In genomic region chr2:23420091-23420839, GRCh38 we compare ENCODE assay signal across 1 cellular context.
TF ChIP-seq lines count a peak whose summit lies in the region.

No MANE protein-coding gene starts in this region.

TF ChIP-seq in WTC11, 78 proteins besides CTCF, POLR2A, EP300 and RAD21 (continued from another document):
- no peak for TF ChIP-seq ATF6 (CRISPR knock-in tag; IDR thresholded peaks at IDR 0.05)
- TF ChIP-seq, protein P1, sequence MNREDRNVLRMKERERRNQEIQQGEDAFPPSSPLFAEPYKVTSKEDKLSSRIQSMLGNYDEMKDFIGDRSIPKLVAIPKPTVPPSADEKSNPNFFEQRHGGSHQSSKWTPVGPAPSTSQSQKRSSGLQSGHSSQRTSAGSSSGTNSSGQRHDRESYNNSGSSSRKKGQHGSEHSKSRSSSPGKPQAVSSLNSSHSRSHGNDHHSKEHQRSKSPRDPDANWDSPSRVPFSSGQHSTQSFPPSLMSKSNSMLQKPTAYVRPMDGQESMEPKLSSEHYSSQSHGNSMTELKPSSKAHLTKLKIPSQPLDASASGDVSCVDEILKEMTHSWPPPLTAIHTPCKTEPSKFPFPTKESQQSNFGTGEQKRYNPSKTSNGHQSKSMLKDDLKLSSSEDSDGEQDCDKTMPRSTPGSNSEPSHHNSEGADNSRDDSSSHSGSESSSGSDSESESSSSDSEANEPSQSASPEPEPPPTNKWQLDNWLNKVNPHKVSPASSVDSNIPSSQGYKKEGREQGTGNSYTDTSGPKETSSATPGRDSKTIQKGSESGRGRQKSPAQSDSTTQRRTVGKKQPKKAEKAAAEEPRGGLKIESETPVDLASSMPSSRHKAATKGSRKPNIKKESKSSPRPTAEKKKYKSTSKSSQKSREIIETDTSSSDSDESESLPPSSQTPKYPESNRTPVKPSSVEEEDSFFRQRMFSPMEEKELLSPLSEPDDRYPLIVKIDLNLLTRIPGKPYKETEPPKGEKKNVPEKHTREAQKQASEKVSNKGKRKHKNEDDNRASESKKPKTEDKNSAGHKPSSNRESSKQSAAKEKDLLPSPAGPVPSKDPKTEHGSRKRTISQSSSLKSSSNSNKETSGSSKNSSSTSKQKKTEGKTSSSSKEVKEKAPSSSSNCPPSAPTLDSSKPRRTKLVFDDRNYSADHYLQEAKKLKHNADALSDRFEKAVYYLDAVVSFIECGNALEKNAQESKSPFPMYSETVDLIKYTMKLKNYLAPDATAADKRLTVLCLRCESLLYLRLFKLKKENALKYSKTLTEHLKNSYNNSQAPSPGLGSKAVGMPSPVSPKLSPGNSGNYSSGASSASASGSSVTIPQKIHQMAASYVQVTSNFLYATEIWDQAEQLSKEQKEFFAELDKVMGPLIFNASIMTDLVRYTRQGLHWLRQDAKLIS (CRISPR knock-in tag; IDR thresholded peaks at IDR 0.05; ENCODE audit: borderline replicate concordance) = no peak
- TF ChIP-seq NFE2L1 (CRISPR knock-in tag; IDR thresholded peaks at IDR 0.05) = no peak
- no peak for TF ChIP-seq KAT7 (CRISPR knock-in tag; IDR thresholded peaks at IDR 0.05; ENCODE audit: borderline replicate concordance)
- TF ChIP-seq RORB (CRISPR knock-in tag; IDR thresholded peaks at IDR 0.05) = no peak
- TF ChIP-seq, protein P2, sequence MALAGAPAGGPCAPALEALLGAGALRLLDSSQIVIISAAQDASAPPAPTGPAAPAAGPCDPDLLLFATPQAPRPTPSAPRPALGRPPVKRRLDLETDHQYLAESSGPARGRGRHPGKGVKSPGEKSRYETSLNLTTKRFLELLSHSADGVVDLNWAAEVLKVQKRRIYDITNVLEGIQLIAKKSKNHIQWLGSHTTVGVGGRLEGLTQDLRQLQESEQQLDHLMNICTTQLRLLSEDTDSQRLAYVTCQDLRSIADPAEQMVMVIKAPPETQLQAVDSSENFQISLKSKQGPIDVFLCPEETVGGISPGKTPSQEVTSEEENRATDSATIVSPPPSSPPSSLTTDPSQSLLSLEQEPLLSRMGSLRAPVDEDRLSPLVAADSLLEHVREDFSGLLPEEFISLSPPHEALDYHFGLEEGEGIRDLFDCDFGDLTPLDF (CRISPR knock-in tag; IDR thresholded peaks at IDR 0.05) = no peak
- TF ChIP-seq TEAD1 (CRISPR knock-in tag; IDR thresholded peaks at IDR 0.05) = no peak
- TF ChIP-seq FOXK1 (CRISPR knock-in tag; IDR thresholded peaks at IDR 0.05) = no peak
- no peak for TF ChIP-seq JAZF1 (CRISPR knock-in tag; IDR thresholded peaks at IDR 0.05)
- TF ChIP-seq, protein P3, sequence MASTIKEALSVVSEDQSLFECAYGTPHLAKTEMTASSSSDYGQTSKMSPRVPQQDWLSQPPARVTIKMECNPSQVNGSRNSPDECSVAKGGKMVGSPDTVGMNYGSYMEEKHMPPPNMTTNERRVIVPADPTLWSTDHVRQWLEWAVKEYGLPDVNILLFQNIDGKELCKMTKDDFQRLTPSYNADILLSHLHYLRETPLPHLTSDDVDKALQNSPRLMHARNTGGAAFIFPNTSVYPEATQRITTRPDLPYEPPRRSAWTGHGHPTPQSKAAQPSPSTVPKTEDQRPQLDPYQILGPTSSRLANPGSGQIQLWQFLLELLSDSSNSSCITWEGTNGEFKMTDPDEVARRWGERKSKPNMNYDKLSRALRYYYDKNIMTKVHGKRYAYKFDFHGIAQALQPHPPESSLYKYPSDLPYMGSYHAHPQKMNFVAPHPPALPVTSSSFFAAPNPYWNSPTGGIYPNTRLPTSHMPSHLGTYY (CRISPR knock-in tag; IDR thresholded peaks at IDR 0.05) = no peak
- TF ChIP-seq TCF7 (CRISPR knock-in tag; IDR thresholded peaks at IDR 0.05; ENCODE audit: low read depth) = no peak
- no peak for TF ChIP-seq TP53 (CRISPR knock-in tag; IDR thresholded peaks at IDR 0.05)
- no peak for TF ChIP-seq FOXP4 (CRISPR knock-in tag; IDR thresholded peaks at IDR 0.05)
- no peak for TF ChIP-seq USF2 (CRISPR knock-in tag; IDR thresholded peaks at IDR 0.05)
- no peak for TF ChIP-seq ZNF232 (CRISPR knock-in tag; IDR thresholded peaks at IDR 0.05)
- no peak for TF ChIP-seq SMAD4 (CRISPR knock-in tag; IDR thresholded peaks at IDR 0.05)
TF ChIP-seq in WTC11: peak in this region for 0.
